In the genomic region with DNA sequence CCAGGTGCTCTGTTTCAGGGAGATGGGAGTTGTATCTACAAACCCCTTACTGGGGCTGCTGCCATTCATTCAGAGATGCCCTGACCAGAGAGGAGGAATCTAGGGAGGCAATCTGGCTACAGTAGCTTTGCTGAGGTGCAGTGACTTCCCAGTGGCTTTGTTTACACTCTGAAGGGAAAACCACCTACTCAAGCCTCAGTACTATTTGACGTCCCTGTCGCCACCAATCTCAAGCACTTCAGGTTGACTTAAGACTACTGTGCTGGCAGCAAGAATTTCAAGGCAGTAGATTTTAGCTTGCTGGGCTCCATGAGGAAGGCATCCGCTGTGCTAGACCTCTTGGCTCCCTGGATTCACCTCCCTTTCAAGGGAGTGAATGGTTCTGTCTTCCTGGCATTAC, we compare ENCODE assay signal across 1 cellular context.
DNase-seq lines count a peak whose midpoint lies in the region; ATAC-seq and TF ChIP-seq lines count a peak whose summit lies in the region.
"Not testable (repeated sequence)": the region's sequence is repeated elsewhere in the genome, so short reads cannot be mapped to it uniquely, and the experiment has no call there.

No MANE protein-coding gene starts in this region.

- not testable (repeated sequence) for DNase-seq in upper lobe of right lung

- not testable (repeated sequence) for H3K4me3 ChIP-seq in upper lobe of right lung

- not testable (repeated sequence) for H3K27me3 ChIP-seq in upper lobe of right lung

- not testable (repeated sequence) for H3K9me3 ChIP-seq in upper lobe of right lung

- H3K4me1 ChIP-seq in upper lobe of right lung, result not testable (repeated sequence)

- H3K36me3 ChIP-seq in upper lobe of right lung, result not testable (repeated sequence)

- intact Hi-C loops in upper lobe of right lung (cut with DNase I), result not testable (repeated sequence)

- peak; percentile 59 for ATAC-seq in upper lobe of right lung

- TF ChIP-seq CTCF in upper lobe of right lung (IDR thresholded peaks at IDR 0.05), result not testable (repeated sequence)

- not testable (repeated sequence) for H3K27ac ChIP-seq in upper lobe of right lung
